In the genomic region with DNA sequence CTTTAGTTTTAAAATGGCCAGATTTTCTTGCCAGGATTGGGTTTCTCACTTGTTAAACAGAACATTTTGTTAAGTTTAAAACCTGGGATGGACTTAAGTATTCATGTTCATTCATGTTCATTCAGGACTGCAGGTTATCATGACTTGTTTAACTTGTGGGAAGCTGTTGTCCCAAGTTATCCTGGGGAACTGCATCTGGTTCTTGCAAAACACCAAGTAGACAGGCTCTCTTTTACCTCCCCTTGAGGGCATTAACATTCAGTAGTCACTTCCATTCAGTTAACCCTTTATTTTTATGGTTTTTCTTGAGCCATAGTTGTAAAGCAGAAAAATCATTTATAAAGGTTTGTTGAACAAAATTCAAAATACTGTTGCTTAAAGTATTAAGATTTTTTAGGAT, we compare ENCODE assay signal across 18 cellular contexts. TPM values are rescaled to one million over a fixed set of nuclear protein-coding genes. Genes with fewer than 3 reads are reported as not detected.
DNase-seq lines count a peak whose midpoint lies in the region; ATAC-seq and TF ChIP-seq lines count a peak whose summit lies in the region.
"Had no signal": no experiment of that assay in that cellular context is flagged by ENCODE, and none has a peak within 500 bp of the region (broad histone marks: within the 10 kb centered on the region; RNA-seq: fewer than 3 reads in every experiment).

No MANE protein-coding gene starts in this region.

- H3K4me2 ChIP-seq in Loucy (ENCODE audit: low read depth, low read length, poor library complexity, severe bottlenecking): peak overlapping the region; percentile 5

- H3K27me3 ChIP-seq in Loucy (ENCODE audit: insufficient read depth, low read length, poor library complexity, severe bottlenecking) (no peaks in the 10 kb centered on the region), uterus (no peaks in the 10 kb centered on the region)
- H3K27me3 ChIP-seq: right atrium auricular region had no signal

- H3K4me1 Mint-ChIP-seq in activated naive CD4-positive, alpha-beta T cell treated with anti-CD3 and anti-CD28 coated beads for 36 hours (ENCODE audit: low read depth): peaks cover 76% of the 10 kb centered on the region

- H3K9me3 ChIP-seq in Loucy (ENCODE audit: insufficient read depth, low read depth, low read length) (no peaks in the 10 kb centered on the region), uterus (no peaks in the 10 kb centered on the region)
- H3K9me3 ChIP-seq: right atrium auricular region had no signal

- DNase-seq in activated naive CD4-positive, alpha-beta T cell treated with anti-CD3 and anti-CD28 coated beads for 36 hours: no peak
- DNase-seq in activated naive CD4-positive, alpha-beta T cell treated with anti-CD3 and anti-CD28 coated beads, Interleukin-2, amount 50 U/mL, for 16 hours: no peak
- DNase-seq in amniotic epithelial cell (ENCODE audit: low read depth) (peak; percentile 24), renal cortical epithelial cell (ENCODE audit: low read depth) (peak; percentile 25), uterus (no peak)
- DNase-seq: activated CD4-positive, CD25-positive, alpha-beta regulatory T cell; DND-41; effector memory CD8-positive, alpha-beta T cell; foreskin fibroblast; Kasumi-1; left cardiac atrium; NCI-H345; NK-92 treated with Interleukin-12 subunit alpha and Interleukin-12 subunit beta, amount 100 ng/mL, for 24 hours; RPMI8226 had no signal

- H3K36me3 ChIP-seq in Loucy (ENCODE audit: insufficient read depth, low read length): peaks cover 48% of the 10 kb centered on the region
- H3K36me3 ChIP-seq in uterus: no peaks in the 10 kb centered on the region

- peaks cover 52% of the 10 kb centered on the region for H3K36me3 Mint-ChIP-seq in activated naive CD4-positive, alpha-beta T cell treated with anti-CD3 and anti-CD28 coated beads for 36 hours (ENCODE audit: low read depth)

- no peak for TF ChIP-seq POLR2A in uterus (IDR thresholded peaks at IDR 0.05)

- H3K27ac Mint-ChIP-seq in activated naive CD4-positive, alpha-beta T cell treated with anti-CD3 and anti-CD28 coated beads for 36 hours: peak overlapping the region; percentile 33

- CTCF ChIA-PET in activated naive CD4-positive, alpha-beta T cell treated with anti-CD3 and anti-CD28 coated beads for 36 hours (lab: Charles Lee): no interaction called here

- no peaks in the 10 kb centered on the region; the same call in 1 of the 2 replicates for H3F3A ChIP-seq in Loucy (ENCODE audit: low read depth)

- H3K4me3 Mint-ChIP-seq in activated naive CD4-positive, alpha-beta T cell treated with anti-CD3 and anti-CD28 coated beads for 36 hours: no peak overlapping the region
- H3K4me3 Mint-ChIP-seq: effector memory CD8-positive, alpha-beta T cell had no signal

- H2AFZ ChIP-seq in Loucy (ENCODE audit: low read length): no peak overlapping the region

- H3K27ac ChIP-seq in uterus: no peak overlapping the region
- H3K27ac ChIP-seq: right atrium auricular region had no signal

- H3K79me2 ChIP-seq in Loucy (ENCODE audit: insufficient read depth, low read length): peaks cover 44% of the 10 kb centered on the region

- H3K27me3 Mint-ChIP-seq in activated naive CD4-positive, alpha-beta T cell treated with anti-CD3 and anti-CD28 coated beads for 36 hours (ENCODE audit: low read depth): no peaks in the 10 kb centered on the region
- H3K27me3 Mint-ChIP-seq: effector memory CD8-positive, alpha-beta T cell had no signal

- no peak overlapping the region for H3K9ac ChIP-seq in Loucy (ENCODE audit: low read depth, low read length, poor library complexity, severe bottlenecking)

- H4K20me1 ChIP-seq in Loucy (ENCODE audit: insufficient read depth, low read length, poor library complexity, severe bottlenecking): peaks cover 44% of the 10 kb centered on the region

- H3K9me3 Mint-ChIP-seq in activated naive CD4-positive, alpha-beta T cell treated with anti-CD3 and anti-CD28 coated beads for 36 hours: no peaks in the 10 kb centered on the region
- H3K9me3 Mint-ChIP-seq: effector memory CD8-positive, alpha-beta T cell had no signal

- intact Hi-C loops in activated naive CD4-positive, alpha-beta T cell treated with anti-CD3 and anti-CD28 coated beads for 36 hours (cut with micrococcal nuclease): loop anchor here (2.0 to 10.0 kb wide), 4 partner anchors 45 to 953 kb away; partner anchors contain the start of genes KRTAP21-3 and URB1
- intact Hi-C loops in uterus (cut with DNase I; ENCODE audit: low total_unique reads): loop anchor here (10.0 kb wide), 1 partner anchor 727 kb away; the partner anchor contains the start of gene URB1

- ATAC-seq in HG03159 (IDR thresholded peaks at IDR 0.05; ENCODE audit: unreplicated experiment) (no peak), GM19467 (IDR thresholded peaks at IDR 0.05; ENCODE audit: unreplicated experiment) (no peak)
- ATAC-seq: effector memory CD8-positive, alpha-beta T cell; left cardiac atrium had no signal

- H3K4me1 ChIP-seq in Loucy (ENCODE audit: insufficient read depth, low read length, poor library complexity, severe bottlenecking) (peaks cover 28% of the 10 kb centered on the region), uterus (peaks cover 0 to 21% of the 10 kb centered on the region in 2 donors)

- H3K4me3 ChIP-seq in Loucy (ENCODE audit: low read length, poor library complexity, severe bottlenecking) (no peak overlapping the region), uterus (no peak overlapping the region)
- H3K4me3 ChIP-seq: right atrium auricular region had no signal

- no peaks in the 10 kb centered on the region for H3K9me2 ChIP-seq in Loucy (replicated peaks; ENCODE audit: low read depth, low read length)

- TF ChIP-seq CTCF in Loucy (conservative IDR thresholded peaks at IDR 0.05; ENCODE audit: low read length) (no peak), uterus (IDR thresholded peaks at IDR 0.05) (no peak)

RNA-seq across cellular contexts. Expression of gene SOD1, which starts 8.1 kb away (rescaled TPM):
- 100 to 1,000 TPM; 281 to 297 TPM for total RNA-seq in activated naive CD4-positive, alpha-beta T cell treated with anti-CD3 and anti-CD28 coated beads for 36 hours
- 332 and 379 TPM in 2 replicates for total RNA-seq in renal cortical epithelial cell
- 100 to 1,000 TPM in 3 of 4 donors, 10 to 100 TPM in 1; 87.6 to 156 (median 140) TPM for total RNA-seq in uterus

Comparison
In these comparisons a context has a peak if more than half of its experiments do, and no peak if none do; other contexts are left out.
1. DNase-seq: peak in amniotic epithelial cell (single experiment) and renal cortical epithelial cell (single experiment); none in activated naive CD4-positive, alpha-beta T cell treated with anti-CD3 and anti-CD28 coated beads for 36 hours (single experiment), activated naive CD4-positive, alpha-beta T cell treated with anti-CD3 and anti-CD28 coated beads, Interleukin-2, amount 50 U/mL, for 16 hours (single experiment) and uterus (0 of 2).